ENCODE assay signal across 1 cellular context in genomic region chr10:27742926-27743735, GRCh38.
A peak's percentile ranks its signal among the peaks of the same experiment; 100 is the strongest.
TF ChIP-seq lines count a peak whose summit lies in the region.

No MANE protein-coding gene starts in this region.

TF ChIP-seq in HepG2, 621 proteins besides CTCF, POLR2A, EP300 and RAD21 (continued from another document):
- TF ChIP-seq, protein P1, sequence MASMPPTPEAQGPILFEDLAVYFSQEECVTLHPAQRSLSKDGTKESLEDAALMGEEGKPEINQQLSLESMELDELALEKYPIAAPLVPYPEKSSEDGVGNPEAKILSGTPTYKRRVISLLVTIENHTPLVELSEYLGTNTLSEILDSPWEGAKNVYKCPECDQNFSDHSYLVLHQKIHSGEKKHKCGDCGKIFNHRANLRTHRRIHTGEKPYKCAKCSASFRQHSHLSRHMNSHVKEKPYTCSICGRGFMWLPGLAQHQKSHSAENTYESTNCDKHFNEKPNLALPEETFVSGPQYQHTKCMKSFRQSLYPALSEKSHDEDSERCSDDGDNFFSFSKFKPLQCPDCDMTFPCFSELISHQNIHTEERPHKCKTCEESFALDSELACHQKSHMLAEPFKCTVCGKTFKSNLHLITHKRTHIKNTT (CRISPR knock-in tag; IDR thresholded peaks at IDR 0.05): no peak
- TF ChIP-seq ZNF563 (CRISPR knock-in tag; IDR thresholded peaks at IDR 0.05): 0 out of 2 replicates have a peak, but pooled peaks have one; percentile 38
- TF ChIP-seq ZNF230 (CRISPR knock-in tag; IDR thresholded peaks at IDR 0.05): 0 out of 2 replicates have a peak, but pooled peaks have one; percentile 29
- TF ChIP-seq NFIC (IDR thresholded peaks at IDR 0.05; ENCODE audit: low read length): no peak
- TF ChIP-seq, protein P2, sequence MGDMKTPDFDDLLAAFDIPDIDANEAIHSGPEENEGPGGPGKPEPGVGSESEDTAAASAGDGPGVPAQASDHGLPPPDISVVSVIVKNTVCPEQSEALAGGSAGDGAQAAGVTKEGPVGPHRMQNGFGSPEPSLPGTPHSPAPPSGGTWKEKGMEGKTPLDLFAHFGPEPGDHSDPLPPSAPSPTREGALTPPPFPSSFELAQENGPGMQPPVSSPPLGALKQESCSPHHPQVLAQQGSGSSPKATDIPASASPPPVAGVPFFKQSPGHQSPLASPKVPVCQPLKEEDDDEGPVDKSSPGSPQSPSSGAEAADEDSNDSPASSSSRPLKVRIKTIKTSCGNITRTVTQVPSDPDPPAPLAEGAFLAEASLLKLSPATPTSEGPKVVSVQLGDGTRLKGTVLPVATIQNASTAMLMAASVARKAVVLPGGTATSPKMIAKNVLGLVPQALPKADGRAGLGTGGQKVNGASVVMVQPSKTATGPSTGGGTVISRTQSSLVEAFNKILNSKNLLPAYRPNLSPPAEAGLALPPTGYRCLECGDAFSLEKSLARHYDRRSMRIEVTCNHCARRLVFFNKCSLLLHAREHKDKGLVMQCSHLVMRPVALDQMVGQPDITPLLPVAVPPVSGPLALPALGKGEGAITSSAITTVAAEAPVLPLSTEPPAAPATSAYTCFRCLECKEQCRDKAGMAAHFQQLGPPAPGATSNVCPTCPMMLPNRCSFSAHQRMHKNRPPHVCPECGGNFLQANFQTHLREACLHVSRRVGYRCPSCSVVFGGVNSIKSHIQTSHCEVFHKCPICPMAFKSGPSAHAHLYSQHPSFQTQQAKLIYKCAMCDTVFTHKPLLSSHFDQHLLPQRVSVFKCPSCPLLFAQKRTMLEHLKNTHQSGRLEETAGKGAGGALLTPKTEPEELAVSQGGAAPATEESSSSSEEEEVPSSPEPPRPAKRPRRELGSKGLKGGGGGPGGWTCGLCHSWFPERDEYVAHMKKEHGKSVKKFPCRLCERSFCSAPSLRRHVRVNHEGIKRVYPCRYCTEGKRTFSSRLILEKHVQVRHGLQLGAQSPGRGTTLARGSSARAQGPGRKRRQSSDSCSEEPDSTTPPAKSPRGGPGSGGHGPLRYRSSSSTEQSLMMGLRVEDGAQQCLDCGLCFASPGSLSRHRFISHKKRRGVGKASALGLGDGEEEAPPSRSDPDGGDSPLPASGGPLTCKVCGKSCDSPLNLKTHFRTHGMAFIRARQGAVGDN (CRISPR knock-in tag; IDR thresholded peaks at IDR 0.05): peak; percentile 28; the same call in 1 of the 2 replicates
- no peak for TF ChIP-seq ELF4 (CRISPR knock-in tag; IDR thresholded peaks at IDR 0.05; ENCODE audit: borderline replicate concordance)
- TF ChIP-seq MAZ (IDR thresholded peaks at IDR 0.05; ENCODE audit: borderline replicate concordance, low read depth, low read length): no peak
- 0 out of 2 replicates have a peak, but pooled peaks have one; percentile 16 for TF ChIP-seq MAZ (CRISPR knock-in tag; IDR thresholded peaks at IDR 0.05; ENCODE audit: low read depth)
- TF ChIP-seq ZNF800 (CRISPR knock-in tag; IDR thresholded peaks at IDR 0.05): peak; percentile 41; the same call in 1 of the 2 replicates
- TF ChIP-seq, protein P3, sequence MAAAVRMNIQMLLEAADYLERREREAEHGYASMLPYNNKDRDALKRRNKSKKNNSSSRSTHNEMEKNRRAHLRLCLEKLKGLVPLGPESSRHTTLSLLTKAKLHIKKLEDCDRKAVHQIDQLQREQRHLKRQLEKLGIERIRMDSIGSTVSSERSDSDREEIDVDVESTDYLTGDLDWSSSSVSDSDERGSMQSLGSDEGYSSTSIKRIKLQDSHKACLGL (CRISPR knock-in tag; IDR thresholded peaks at IDR 0.05): 0 out of 2 replicates have a peak, but pooled peaks have one; percentile 43
